In the genomic region with DNA sequence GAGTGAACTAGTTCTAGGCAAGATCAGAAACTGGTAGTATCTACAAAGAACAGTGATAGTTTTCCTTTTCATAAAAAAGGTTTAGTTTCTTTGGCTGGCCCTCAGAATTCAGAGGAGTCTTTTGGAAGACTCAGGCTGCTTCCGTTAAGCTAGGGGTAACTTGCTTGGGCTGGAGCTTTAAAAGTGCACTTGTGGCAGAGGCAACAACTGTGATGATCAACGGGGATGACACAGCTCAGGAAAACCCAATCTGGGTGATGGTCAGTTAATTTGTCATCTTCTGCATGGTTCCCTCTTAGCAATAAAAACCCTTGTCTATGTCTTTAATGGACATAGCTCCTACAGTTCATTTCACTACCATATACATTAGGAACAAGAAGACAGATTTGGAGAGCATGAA, we compare ENCODE assay signal across 1 cellular context.
TF ChIP-seq lines count a peak whose summit lies in the region.

No MANE protein-coding gene starts in this region.

TF ChIP-seq in WTC11, 78 proteins besides CTCF, POLR2A, EP300 and RAD21 (continued from another document):
- TF ChIP-seq, protein P1, sequence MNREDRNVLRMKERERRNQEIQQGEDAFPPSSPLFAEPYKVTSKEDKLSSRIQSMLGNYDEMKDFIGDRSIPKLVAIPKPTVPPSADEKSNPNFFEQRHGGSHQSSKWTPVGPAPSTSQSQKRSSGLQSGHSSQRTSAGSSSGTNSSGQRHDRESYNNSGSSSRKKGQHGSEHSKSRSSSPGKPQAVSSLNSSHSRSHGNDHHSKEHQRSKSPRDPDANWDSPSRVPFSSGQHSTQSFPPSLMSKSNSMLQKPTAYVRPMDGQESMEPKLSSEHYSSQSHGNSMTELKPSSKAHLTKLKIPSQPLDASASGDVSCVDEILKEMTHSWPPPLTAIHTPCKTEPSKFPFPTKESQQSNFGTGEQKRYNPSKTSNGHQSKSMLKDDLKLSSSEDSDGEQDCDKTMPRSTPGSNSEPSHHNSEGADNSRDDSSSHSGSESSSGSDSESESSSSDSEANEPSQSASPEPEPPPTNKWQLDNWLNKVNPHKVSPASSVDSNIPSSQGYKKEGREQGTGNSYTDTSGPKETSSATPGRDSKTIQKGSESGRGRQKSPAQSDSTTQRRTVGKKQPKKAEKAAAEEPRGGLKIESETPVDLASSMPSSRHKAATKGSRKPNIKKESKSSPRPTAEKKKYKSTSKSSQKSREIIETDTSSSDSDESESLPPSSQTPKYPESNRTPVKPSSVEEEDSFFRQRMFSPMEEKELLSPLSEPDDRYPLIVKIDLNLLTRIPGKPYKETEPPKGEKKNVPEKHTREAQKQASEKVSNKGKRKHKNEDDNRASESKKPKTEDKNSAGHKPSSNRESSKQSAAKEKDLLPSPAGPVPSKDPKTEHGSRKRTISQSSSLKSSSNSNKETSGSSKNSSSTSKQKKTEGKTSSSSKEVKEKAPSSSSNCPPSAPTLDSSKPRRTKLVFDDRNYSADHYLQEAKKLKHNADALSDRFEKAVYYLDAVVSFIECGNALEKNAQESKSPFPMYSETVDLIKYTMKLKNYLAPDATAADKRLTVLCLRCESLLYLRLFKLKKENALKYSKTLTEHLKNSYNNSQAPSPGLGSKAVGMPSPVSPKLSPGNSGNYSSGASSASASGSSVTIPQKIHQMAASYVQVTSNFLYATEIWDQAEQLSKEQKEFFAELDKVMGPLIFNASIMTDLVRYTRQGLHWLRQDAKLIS (CRISPR knock-in tag; IDR thresholded peaks at IDR 0.05; ENCODE audit: borderline replicate concordance): no peak
- TF ChIP-seq, protein P2, sequence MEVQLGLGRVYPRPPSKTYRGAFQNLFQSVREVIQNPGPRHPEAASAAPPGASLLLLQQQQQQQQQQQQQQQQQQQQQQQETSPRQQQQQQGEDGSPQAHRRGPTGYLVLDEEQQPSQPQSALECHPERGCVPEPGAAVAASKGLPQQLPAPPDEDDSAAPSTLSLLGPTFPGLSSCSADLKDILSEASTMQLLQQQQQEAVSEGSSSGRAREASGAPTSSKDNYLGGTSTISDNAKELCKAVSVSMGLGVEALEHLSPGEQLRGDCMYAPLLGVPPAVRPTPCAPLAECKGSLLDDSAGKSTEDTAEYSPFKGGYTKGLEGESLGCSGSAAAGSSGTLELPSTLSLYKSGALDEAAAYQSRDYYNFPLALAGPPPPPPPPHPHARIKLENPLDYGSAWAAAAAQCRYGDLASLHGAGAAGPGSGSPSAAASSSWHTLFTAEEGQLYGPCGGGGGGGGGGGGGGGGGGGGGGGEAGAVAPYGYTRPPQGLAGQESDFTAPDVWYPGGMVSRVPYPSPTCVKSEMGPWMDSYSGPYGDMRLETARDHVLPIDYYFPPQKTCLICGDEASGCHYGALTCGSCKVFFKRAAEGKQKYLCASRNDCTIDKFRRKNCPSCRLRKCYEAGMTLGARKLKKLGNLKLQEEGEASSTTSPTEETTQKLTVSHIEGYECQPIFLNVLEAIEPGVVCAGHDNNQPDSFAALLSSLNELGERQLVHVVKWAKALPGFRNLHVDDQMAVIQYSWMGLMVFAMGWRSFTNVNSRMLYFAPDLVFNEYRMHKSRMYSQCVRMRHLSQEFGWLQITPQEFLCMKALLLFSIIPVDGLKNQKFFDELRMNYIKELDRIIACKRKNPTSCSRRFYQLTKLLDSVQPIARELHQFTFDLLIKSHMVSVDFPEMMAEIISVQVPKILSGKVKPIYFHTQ (CRISPR knock-in tag; IDR thresholded peaks at IDR 0.05): no peak
- TF ChIP-seq CREM (CRISPR knock-in tag; IDR thresholded peaks at IDR 0.05) (no peak), GTF2I (CRISPR knock-in tag; conservative IDR thresholded peaks at IDR 0.05) (no peak), TP53 (CRISPR knock-in tag; IDR thresholded peaks at IDR 0.05) (no peak), ZNF121 (CRISPR knock-in tag; IDR thresholded peaks at IDR 0.05) (no peak), PRRX2 (CRISPR knock-in tag; IDR thresholded peaks at IDR 0.05) (no peak)
- TF ChIP-seq, protein P3, sequence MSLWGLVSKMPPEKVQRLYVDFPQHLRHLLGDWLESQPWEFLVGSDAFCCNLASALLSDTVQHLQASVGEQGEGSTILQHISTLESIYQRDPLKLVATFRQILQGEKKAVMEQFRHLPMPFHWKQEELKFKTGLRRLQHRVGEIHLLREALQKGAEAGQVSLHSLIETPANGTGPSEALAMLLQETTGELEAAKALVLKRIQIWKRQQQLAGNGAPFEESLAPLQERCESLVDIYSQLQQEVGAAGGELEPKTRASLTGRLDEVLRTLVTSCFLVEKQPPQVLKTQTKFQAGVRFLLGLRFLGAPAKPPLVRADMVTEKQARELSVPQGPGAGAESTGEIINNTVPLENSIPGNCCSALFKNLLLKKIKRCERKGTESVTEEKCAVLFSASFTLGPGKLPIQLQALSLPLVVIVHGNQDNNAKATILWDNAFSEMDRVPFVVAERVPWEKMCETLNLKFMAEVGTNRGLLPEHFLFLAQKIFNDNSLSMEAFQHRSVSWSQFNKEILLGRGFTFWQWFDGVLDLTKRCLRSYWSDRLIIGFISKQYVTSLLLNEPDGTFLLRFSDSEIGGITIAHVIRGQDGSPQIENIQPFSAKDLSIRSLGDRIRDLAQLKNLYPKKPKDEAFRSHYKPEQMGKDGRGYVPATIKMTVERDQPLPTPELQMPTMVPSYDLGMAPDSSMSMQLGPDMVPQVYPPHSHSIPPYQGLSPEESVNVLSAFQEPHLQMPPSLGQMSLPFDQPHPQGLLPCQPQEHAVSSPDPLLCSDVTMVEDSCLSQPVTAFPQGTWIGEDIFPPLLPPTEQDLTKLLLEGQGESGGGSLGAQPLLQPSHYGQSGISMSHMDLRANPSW (CRISPR knock-in tag; conservative IDR thresholded peaks at IDR 0.05; ENCODE audit: low read depth): no peak
